ENCODE assay signal across 8 cellular contexts in genomic region chr5:78983601-78984000, GRCh38. TPM values are rescaled to one million over a fixed set of nuclear protein-coding genes. Genes with fewer than 3 reads are reported as not detected.
DNase-seq lines count a peak whose midpoint lies in the region; ATAC-seq and TF ChIP-seq lines count a peak whose summit lies in the region.

No MANE protein-coding gene starts in this region.

- H3K36me3 ChIP-seq in liver (ENCODE audit: control insufficient read depth in 4 of 4, insufficient read depth in 3 of 4, low read depth in 1 of 4, low read length in 3 of 4) (no peaks in the 10 kb centered on the region), transverse colon (no peaks in the 10 kb centered on the region)

- H3K27ac ChIP-seq in liver (ENCODE audit: low read depth in 1 of 2, low read length in 2 of 2) = peak overlapping the region; percentile 88 to 94
- peak overlapping the region; percentile 97 to 100 (median 98) for H3K27ac ChIP-seq in transverse colon

- intact Hi-C loops in transverse colon (cut with DNase I; ENCODE audit: low total_unique reads) = no loop called here

- peaks cover 50% of the 10 kb centered on the region for H3K4me1 Mint-ChIP-seq in activated naive CD4-positive, alpha-beta T cell treated with anti-CD3 and anti-CD28 coated beads, Interleukin-2, amount 50 U/mL, for 24 hours
- H3K4me1 Mint-ChIP-seq in activated naive CD8-positive, alpha-beta T cell treated with anti-CD3 and anti-CD28 coated beads, Interleukin-2, amount 10 ng/mL, durations not matched to agents 7 days and 5 days = peaks cover 40% of the 10 kb centered on the region

- POLR2A ChIA-PET in activated naive CD8-positive, alpha-beta T cell treated with anti-CD3 and anti-CD28 coated beads, Interleukin-2, amount 10 ng/mL, durations not matched to agents 7 days and 5 days (lab: Charles Lee) = interaction anchor here (1.0 to 3.0 kb wide), 3 partner anchors 149 to 622 kb away, joined by 3 to 12 read pairs (median 3); no protein-coding TSS in a partner anchor

- TF ChIP-seq POLR2A in transverse colon (IDR thresholded peaks at IDR 0.05) = no peak

- no peak for ATAC-seq in activated naive CD8-positive, alpha-beta T cell treated with anti-CD3 and anti-CD28 coated beads, Interleukin-2, amount 10 ng/mL, durations not matched to agents 7 days and 5 days (ENCODE audit: low read depth)

- TF ChIP-seq CTCF in liver (IDR thresholded peaks at IDR 0.05; ENCODE audit: low read depth, low read length, missing input control) (no peak), transverse colon (IDR thresholded peaks at IDR 0.05) (no peak)

- no peaks in the 10 kb centered on the region for H3K27me3 ChIP-seq in liver (ENCODE audit: control insufficient read depth in 4 of 4, insufficient read depth in 4 of 4, low read length in 3 of 4)
- no peaks in the 10 kb centered on the region for H3K27me3 ChIP-seq in transverse colon

- peaks cover 2 to 37% (median 25%) of the 10 kb centered on the region in 4 donors for H3K4me1 ChIP-seq in liver (ENCODE audit: control insufficient read depth in 4 of 4, insufficient read depth in 4 of 4, low read length in 3 of 4)
- peaks cover 6 to 42% (median 14%) of the 10 kb centered on the region in 4 donors for H3K4me1 ChIP-seq in transverse colon

- peak overlapping the region; percentile 87 for H3K4me3 Mint-ChIP-seq in activated naive CD4-positive, alpha-beta T cell treated with anti-CD3 and anti-CD28 coated beads, Interleukin-2, amount 50 U/mL, for 24 hours
- H3K4me3 Mint-ChIP-seq in activated naive CD8-positive, alpha-beta T cell treated with anti-CD3 and anti-CD28 coated beads, Interleukin-2, amount 10 ng/mL, durations not matched to agents 7 days and 5 days = peak overlapping the region; percentile 89

- peak overlapping the region; percentile 93 for H3K27ac Mint-ChIP-seq in activated naive CD4-positive, alpha-beta T cell treated with anti-CD3 and anti-CD28 coated beads, Interleukin-2, amount 50 U/mL, for 24 hours
- peak overlapping the region; percentile 90 for H3K27ac Mint-ChIP-seq in activated naive CD8-positive, alpha-beta T cell treated with anti-CD3 and anti-CD28 coated beads, Interleukin-2, amount 10 ng/mL, durations not matched to agents 7 days and 5 days

- H3K36me3 Mint-ChIP-seq in activated naive CD4-positive, alpha-beta T cell treated with anti-CD3 and anti-CD28 coated beads, Interleukin-2, amount 50 U/mL, for 24 hours = no peaks in the 10 kb centered on the region
- no peaks in the 10 kb centered on the region for H3K36me3 Mint-ChIP-seq in activated naive CD8-positive, alpha-beta T cell treated with anti-CD3 and anti-CD28 coated beads, Interleukin-2, amount 10 ng/mL, durations not matched to agents 7 days and 5 days

- TF ChIP-seq EP300 in transverse colon (IDR thresholded peaks at IDR 0.05; ENCODE audit: low read depth) = no peak

- TF ChIP-seq RAD21 in liver (IDR thresholded peaks at IDR 0.05) = no peak

- in situ Hi-C loops in transverse colon (cut with MboI; ENCODE audit: low pct_ligation_motif_present in 1 of 4, low pct_unique_long_range_greater_than_20kb in 1 of 4, low sequenced_read_pairs in 3 of 4) = loop anchor here in 1 of 4 donors (25.0 kb wide), 1 partner anchor 446 kb away; no protein-coding TSS in a partner anchor

- no peaks in the 10 kb centered on the region for H3K27me3 Mint-ChIP-seq in activated naive CD4-positive, alpha-beta T cell treated with anti-CD3 and anti-CD28 coated beads, Interleukin-2, amount 50 U/mL, for 24 hours
- H3K27me3 Mint-ChIP-seq in activated naive CD8-positive, alpha-beta T cell treated with anti-CD3 and anti-CD28 coated beads, Interleukin-2, amount 10 ng/mL, durations not matched to agents 7 days and 5 days = peaks cover 4% of the 10 kb centered on the region

- peak overlapping the region in 2 of 3 donors; percentile 74 to 91 for H3K4me3 ChIP-seq in liver (ENCODE audit: low read depth in 1 of 3, low read length in 3 of 3)
- H3K4me3 ChIP-seq in transverse colon = peak overlapping the region in 3 of 4 donors; percentile 75 to 97 (median 78)

- H3K9me3 Mint-ChIP-seq in activated naive CD4-positive, alpha-beta T cell treated with anti-CD3 and anti-CD28 coated beads, Interleukin-2, amount 50 U/mL, for 24 hours = no peaks in the 10 kb centered on the region
- H3K9me3 Mint-ChIP-seq in activated naive CD8-positive, alpha-beta T cell treated with anti-CD3 and anti-CD28 coated beads, Interleukin-2, amount 10 ng/mL, durations not matched to agents 7 days and 5 days = no peaks in the 10 kb centered on the region

- DNase-seq in activated naive CD4-positive, alpha-beta T cell treated with anti-CD3 and anti-CD28 coated beads, Interleukin-2, amount 50 U/mL, for 16 hours = no peak
- no peak for DNase-seq in activated naive CD8-positive, alpha-beta T cell treated with anti-CD3 and anti-CD28 coated beads, Interleukin-2, amount 10 ng/mL, durations not matched to agents 7 days and 5 days
- DNase-seq in transverse colon (no peak), NCI-H2196 (lab: John Stamatoyannopoulos, UW; ENCODE audit: unreplicated experiment) (no peak), NCI-H187 treated with DMSO at 0.1 percent for 48 hours (lab: John Stamatoyannopoulos, UW) (no peak), cortex of kidney (lab: John Stamatoyannopoulos, UW) (no peak)

- no peaks in the 10 kb centered on the region for H3K9me3 ChIP-seq in liver (ENCODE audit: control insufficient read depth in 4 of 4, low read length in 3 of 4)
- H3K9me3 ChIP-seq in transverse colon = no peaks in the 10 kb centered on the region

- peak overlapping the region; percentile 23 to 46 for H3K9ac ChIP-seq in liver (ENCODE audit: low read depth in 1 of 2, low read length in 2 of 2)

- WGBS in liver = 37% methylated on average over 5 of the region's 5 CpGs
- 70 to 88% methylated on average over 4 to 5 of the region's 5 CpGs for WGBS in transverse colon (ENCODE audit: low coverage in 1 of 2), 2 donors

TF ChIP-seq in liver, 16 proteins besides CTCF, POLR2A, EP300 and RAD21 (continues in another document):
- TF ChIP-seq, protein P1, sequence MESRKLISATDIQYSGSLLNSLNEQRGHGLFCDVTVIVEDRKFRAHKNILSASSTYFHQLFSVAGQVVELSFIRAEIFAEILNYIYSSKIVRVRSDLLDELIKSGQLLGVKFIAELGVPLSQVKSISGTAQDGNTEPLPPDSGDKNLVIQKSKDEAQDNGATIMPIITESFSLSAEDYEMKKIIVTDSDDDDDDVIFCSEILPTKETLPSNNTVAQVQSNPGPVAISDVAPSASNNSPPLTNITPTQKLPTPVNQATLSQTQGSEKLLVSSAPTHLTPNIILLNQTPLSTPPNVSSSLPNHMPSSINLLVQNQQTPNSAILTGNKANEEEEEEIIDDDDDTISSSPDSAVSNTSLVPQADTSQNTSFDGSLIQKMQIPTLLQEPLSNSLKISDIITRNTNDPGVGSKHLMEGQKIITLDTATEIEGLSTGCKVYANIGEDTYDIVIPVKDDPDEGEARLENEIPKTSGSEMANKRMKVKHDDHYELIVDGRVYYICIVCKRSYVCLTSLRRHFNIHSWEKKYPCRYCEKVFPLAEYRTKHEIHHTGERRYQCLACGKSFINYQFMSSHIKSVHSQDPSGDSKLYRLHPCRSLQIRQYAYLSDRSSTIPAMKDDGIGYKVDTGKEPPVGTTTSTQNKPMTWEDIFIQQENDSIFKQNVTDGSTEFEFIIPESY (IDR thresholded peaks at IDR 0.05) = no peak
- TF ChIP-seq ATF3 (IDR thresholded peaks at IDR 0.05) = no peak
- TF ChIP-seq, protein P2, sequence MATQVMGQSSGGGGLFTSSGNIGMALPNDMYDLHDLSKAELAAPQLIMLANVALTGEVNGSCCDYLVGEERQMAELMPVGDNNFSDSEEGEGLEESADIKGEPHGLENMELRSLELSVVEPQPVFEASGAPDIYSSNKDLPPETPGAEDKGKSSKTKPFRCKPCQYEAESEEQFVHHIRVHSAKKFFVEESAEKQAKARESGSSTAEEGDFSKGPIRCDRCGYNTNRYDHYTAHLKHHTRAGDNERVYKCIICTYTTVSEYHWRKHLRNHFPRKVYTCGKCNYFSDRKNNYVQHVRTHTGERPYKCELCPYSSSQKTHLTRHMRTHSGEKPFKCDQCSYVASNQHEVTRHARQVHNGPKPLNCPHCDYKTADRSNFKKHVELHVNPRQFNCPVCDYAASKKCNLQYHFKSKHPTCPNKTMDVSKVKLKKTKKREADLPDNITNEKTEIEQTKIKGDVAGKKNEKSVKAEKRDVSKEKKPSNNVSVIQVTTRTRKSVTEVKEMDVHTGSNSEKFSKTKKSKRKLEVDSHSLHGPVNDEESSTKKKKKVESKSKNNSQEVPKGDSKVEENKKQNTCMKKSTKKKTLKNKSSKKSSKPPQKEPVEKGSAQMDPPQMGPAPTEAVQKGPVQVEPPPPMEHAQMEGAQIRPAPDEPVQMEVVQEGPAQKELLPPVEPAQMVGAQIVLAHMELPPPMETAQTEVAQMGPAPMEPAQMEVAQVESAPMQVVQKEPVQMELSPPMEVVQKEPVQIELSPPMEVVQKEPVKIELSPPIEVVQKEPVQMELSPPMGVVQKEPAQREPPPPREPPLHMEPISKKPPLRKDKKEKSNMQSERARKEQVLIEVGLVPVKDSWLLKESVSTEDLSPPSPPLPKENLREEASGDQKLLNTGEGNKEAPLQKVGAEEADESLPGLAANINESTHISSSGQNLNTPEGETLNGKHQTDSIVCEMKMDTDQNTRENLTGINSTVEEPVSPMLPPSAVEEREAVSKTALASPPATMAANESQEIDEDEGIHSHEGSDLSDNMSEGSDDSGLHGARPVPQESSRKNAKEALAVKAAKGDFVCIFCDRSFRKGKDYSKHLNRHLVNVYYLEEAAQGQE (IDR thresholded peaks at IDR 0.05) = no peak
- TF ChIP-seq JUND (IDR thresholded peaks at IDR 0.05) = no peak
- TF ChIP-seq FOXA1 (IDR thresholded peaks at IDR 0.05) = no peak
- TF ChIP-seq EGR1 (IDR thresholded peaks at IDR 0.05; ENCODE audit: low read depth in 2 of 2) = no peak
- no peak for TF ChIP-seq NR2F2 (IDR thresholded peaks at IDR 0.05)
- TF ChIP-seq, protein P3, sequence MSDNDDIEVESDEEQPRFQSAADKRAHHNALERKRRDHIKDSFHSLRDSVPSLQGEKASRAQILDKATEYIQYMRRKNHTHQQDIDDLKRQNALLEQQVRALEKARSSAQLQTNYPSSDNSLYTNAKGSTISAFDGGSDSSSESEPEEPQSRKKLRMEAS (IDR thresholded peaks at IDR 0.05) = no peak
- TF ChIP-seq RXRA (IDR thresholded peaks at IDR 0.05) = no peak
- no peak for TF ChIP-seq YY1 (IDR thresholded peaks at IDR 0.05)
- TF ChIP-seq HNF4A (conservative IDR thresholded peaks at IDR 0.05) = no peak
- TF ChIP-seq TAF1 (conservative IDR thresholded peaks at IDR 0.05) = no peak
- TF ChIP-seq GABPA (IDR thresholded peaks at IDR 0.05 in 1 of 2, conservative IDR thresholded peaks at IDR 0.05 in 1 of 2) = no peak
- TF ChIP-seq HNF4G (IDR thresholded peaks at IDR 0.05) = no peak

RNA-seq across cellular contexts. Expression of gene ARSB, which starts 1.5 kb away (rescaled TPM):
- 1 to 10 TPM; 6.3 to 7.4 TPM for total RNA-seq in activated naive CD8-positive, alpha-beta T cell treated with anti-CD3 and anti-CD28 coated beads, Interleukin-2, amount 10 ng/mL, durations not matched to agents 7 days and 5 days
- total RNA-seq in liver (10 to 100 TPM; 13.7 to 26.2 TPM), transverse colon (10 to 100 TPM in 3 of 4 donors, 1 to 10 TPM in 1; 9.1 to 12.7 (median 10.7) TPM)
- polyA plus RNA-seq in liver = 1 to 10 TPM; 3.5 to 3.7 TPM
